1 cellular context compared by ENCODE assay signal in genomic region chr11:69834251-69834650, GRCh38.
TF ChIP-seq lines count a peak whose summit lies in the region.

No MANE protein-coding gene starts in this region.

TF ChIP-seq in HepG2, 621 proteins besides CTCF, POLR2A, EP300 and RAD21:
- TF ChIP-seq ZBTB2 (CRISPR knock-in tag; IDR thresholded peaks at IDR 0.05; ENCODE audit: low read depth) = no peak
- no peak for TF ChIP-seq DMTF1 (CRISPR knock-in tag; IDR thresholded peaks at IDR 0.05)
- no peak for TF ChIP-seq PBX3 (CRISPR knock-in tag; IDR thresholded peaks at IDR 0.05; ENCODE audit: borderline replicate concordance)
- no peak for TF ChIP-seq ARID4A (CRISPR knock-in tag; IDR thresholded peaks at IDR 0.05; ENCODE audit: borderline replicate concordance)
- TF ChIP-seq ZBTB33 (CRISPR knock-in tag; IDR thresholded peaks at IDR 0.05) = no peak
- no peak for TF ChIP-seq BRCA1 (CRISPR knock-in tag; IDR thresholded peaks at IDR 0.05)
- TF ChIP-seq ZNF770 (CRISPR knock-in tag; IDR thresholded peaks at IDR 0.05) = no peak
- TF ChIP-seq MYNN (CRISPR knock-in tag; IDR thresholded peaks at IDR 0.05; ENCODE audit: low read depth) = no peak
- TF ChIP-seq KDM6A (CRISPR knock-in tag; IDR thresholded peaks at IDR 0.05; ENCODE audit: low read depth) = no peak
- TF ChIP-seq RFXAP (CRISPR knock-in tag; IDR thresholded peaks at IDR 0.05; ENCODE audit: borderline replicate concordance) = no peak
- TF ChIP-seq ETV6 (CRISPR knock-in tag; conservative IDR thresholded peaks at IDR 0.05) = no peak
- no peak for TF ChIP-seq PITX1 (CRISPR knock-in tag; IDR thresholded peaks at IDR 0.05)
- TF ChIP-seq ELF4 (CRISPR knock-in tag; IDR thresholded peaks at IDR 0.05; ENCODE audit: borderline replicate concordance) = no peak
- TF ChIP-seq CHCHD3 (CRISPR knock-in tag; IDR thresholded peaks at IDR 0.05) = no peak
- TF ChIP-seq THAP8 (CRISPR knock-in tag; IDR thresholded peaks at IDR 0.05; ENCODE audit: borderline replicate concordance) = no peak
- TF ChIP-seq ZNF143 (CRISPR knock-in tag; IDR thresholded peaks at IDR 0.05) = no peak
- TF ChIP-seq YEATS2 (CRISPR knock-in tag; IDR thresholded peaks at IDR 0.05; ENCODE audit: borderline replicate concordance) = no peak
- TF ChIP-seq ZNF83 (CRISPR knock-in tag; IDR thresholded peaks at IDR 0.05; ENCODE audit: borderline replicate concordance) = no peak
- no peak for TF ChIP-seq ZNF691 (CRISPR knock-in tag; IDR thresholded peaks at IDR 0.05; ENCODE audit: borderline replicate concordance, low read depth)
